ENCODE assay signal across 14 cellular contexts in the genomic region with DNA sequence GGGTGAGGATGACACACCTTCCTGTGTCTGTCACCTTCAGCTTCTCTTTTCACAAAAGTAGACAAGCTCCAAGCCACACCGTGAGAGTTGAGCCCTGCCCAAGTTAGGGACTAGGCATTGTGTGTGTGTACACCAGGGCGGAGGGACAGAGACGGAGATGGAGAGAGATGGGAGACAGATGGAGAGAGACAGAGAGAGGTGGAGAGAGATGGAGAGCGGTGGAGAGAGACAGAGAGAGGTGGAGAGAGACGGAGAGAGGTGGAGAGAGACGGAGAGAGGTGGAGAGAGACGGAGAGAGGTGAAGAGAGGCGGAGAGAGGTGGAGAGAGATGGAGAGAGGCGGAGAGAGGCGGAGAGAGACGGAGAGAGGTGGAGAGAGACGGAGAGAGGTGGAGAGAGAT.
A peak's percentile ranks its signal among the peaks of the same experiment; 100 is the strongest.
DNase-seq lines count a peak whose midpoint lies in the region; ATAC-seq and TF ChIP-seq lines count a peak whose summit lies in the region.
"Had no signal": no experiment of that assay in that cellular context is flagged by ENCODE, and none has a peak within 500 bp of the region (broad histone marks: within the 10 kb centered on the region; RNA-seq: fewer than 3 reads in every experiment).

No MANE protein-coding gene starts in this region.

- H3K36me3 Mint-ChIP-seq in MCF 10A (ENCODE audit: insufficient read depth, unreplicated experiment) (no peaks in the 10 kb centered on the region), endothelial cell (ENCODE audit: low read depth, unreplicated experiment) (peaks cover 25% of the 10 kb centered on the region), endodermal cell (ENCODE audit: low read depth) (no peaks in the 10 kb centered on the region)
- peaks cover 6% of the 10 kb centered on the region for H3K36me3 Mint-ChIP-seq in stimulated activated effector memory CD8-positive, alpha-beta T cell treated with anti-CD3 and anti-CD28 coated beads, Interleukin-12 subunit alpha, Interleukin-12 subunit beta, amount 100 ng/mL, for 72 hours
- H3K36me3 Mint-ChIP-seq: CD4-positive, alpha-beta memory T cell had no signal

- H3K36me3 ChIP-seq in mammary epithelial cell (ENCODE audit: insufficient read depth, low read length) (no peaks in the 10 kb centered on the region), HEK293 (ENCODE audit: control insufficient read depth in 2 of 2, insufficient read depth in 1 of 2, low read length in 2 of 2) (no peaks in the 10 kb centered on the region), endodermal cell (ENCODE audit: control insufficient read depth, insufficient read depth, low read length) (no peaks in the 10 kb centered on the region)

- no peak overlapping the region for H3K27ac Mint-ChIP-seq in MCF 10A (ENCODE audit: low read depth, unreplicated experiment)
- peak overlapping the region; percentile 53 for H3K27ac Mint-ChIP-seq in endothelial cell (ENCODE audit: unreplicated experiment)
- peak overlapping the region; percentile 76 for H3K27ac Mint-ChIP-seq in stimulated activated effector memory CD8-positive, alpha-beta T cell treated with anti-CD3 and anti-CD28 coated beads, Interleukin-12 subunit alpha, Interleukin-12 subunit beta, amount 100 ng/mL, for 72 hours
- H3K27ac Mint-ChIP-seq in endodermal cell: no peak overlapping the region
- H3K27ac Mint-ChIP-seq: B cell had no signal

- intact Hi-C loops in mammary epithelial cell (cut with micrococcal nuclease) (no loop called here), MCF 10A (cut with micrococcal nuclease) (no loop called here)

- H3K4me1 ChIP-seq in mammary epithelial cell (ENCODE audit: insufficient read depth, low read length) (no peaks in the 10 kb centered on the region), HEK293 (ENCODE audit: control insufficient read depth, insufficient read depth, low read length) (no peaks in the 10 kb centered on the region), endodermal cell (ENCODE audit: control insufficient read depth, insufficient read depth, low read length) (no peaks in the 10 kb centered on the region)

- peak overlapping the region; percentile 8 for H2AFZ ChIP-seq in mammary epithelial cell (ENCODE audit: low read depth, low read length)

- H3K4me3 Mint-ChIP-seq in MCF 10A (ENCODE audit: unreplicated experiment) (no peak overlapping the region), endothelial cell (ENCODE audit: unreplicated experiment) (peak overlapping the region; percentile 60), endodermal cell (no peak overlapping the region)
- H3K4me3 Mint-ChIP-seq in stimulated activated effector memory CD8-positive, alpha-beta T cell treated with anti-CD3 and anti-CD28 coated beads, Interleukin-12 subunit alpha, Interleukin-12 subunit beta, amount 100 ng/mL, for 72 hours: no peak overlapping the region
- H3K4me3 Mint-ChIP-seq: B cell; CD4-positive, alpha-beta memory T cell had no signal

- H3K4me3 ChIP-seq in mammary epithelial cell (replicated peaks in 1 of 3; ENCODE audit: insufficient read depth in 1 of 3, low read depth in 2 of 3, low read length in 3 of 3): no peak overlapping the region
- no peak overlapping the region for H3K4me3 ChIP-seq in HEK293 (ENCODE audit: low read depth, low read length)
- H3K4me3 ChIP-seq in endodermal cell (ENCODE audit: low read length): no peak overlapping the region

- BruUV-seq in mammary epithelial cell (replicated peaks; lab: Mats Ljungman, UMichigan): no TSS peak
- BruUV-seq in MCF 10A (replicated peaks; lab: Mats Ljungman, UMichigan): no TSS peak

- dilution Hi-C loops in mammary epithelial cell (cut with HindIII; ENCODE audit: low sequenced_read_pairs): no loop called here

- peaks cover 28% of the 10 kb centered on the region for H3K9me3 Mint-ChIP-seq in MCF 10A (ENCODE audit: unreplicated experiment)
- peaks cover 64% of the 10 kb centered on the region for H3K9me3 Mint-ChIP-seq in endothelial cell (ENCODE audit: unreplicated experiment)
- peaks cover 3% of the 10 kb centered on the region for H3K9me3 Mint-ChIP-seq in stimulated activated effector memory CD8-positive, alpha-beta T cell treated with anti-CD3 and anti-CD28 coated beads, Interleukin-12 subunit alpha, Interleukin-12 subunit beta, amount 100 ng/mL, for 72 hours
- H3K9me3 Mint-ChIP-seq in endodermal cell: no peaks in the 10 kb centered on the region
- H3K9me3 Mint-ChIP-seq: CD4-positive, alpha-beta memory T cell had no signal

- H3K27me3 ChIP-seq in mammary epithelial cell (ENCODE audit: insufficient read depth, low read length): no peaks in the 10 kb centered on the region
- H3K27me3 ChIP-seq in endodermal cell (ENCODE audit: control insufficient read depth, insufficient read depth, low read length, poor library complexity, severe bottlenecking): no peaks in the 10 kb centered on the region

- POLR2A ChIA-PET in MCF 10A (lab: Yijun Ruan, JAX): no interaction called here
- POLR2A ChIA-PET in HEK293 (lab: Yijun Ruan, JAX): no interaction called here

- DNase-seq in mammary epithelial cell (no peak), MCF 10A (ENCODE audit: unreplicated experiment) (no peak), endothelial cell (ENCODE audit: low spot score) (no peak), hippocampal formation (lab: John Stamatoyannopoulos, UW) (no peak), endodermal cell (no peak)
- no peak for DNase-seq in stimulated activated effector memory CD8-positive, alpha-beta T cell treated with anti-CD3 and anti-CD28 coated beads, Interleukin-12 subunit alpha, Interleukin-12 subunit beta, amount 100 ng/mL, for 72 hours (ENCODE audit: low spot score in 2 of 2)
- DNase-seq: C1 segment of cervical spinal cord; CD4-positive, alpha-beta memory T cell; DMS79 treated with DMSO at 0.1 percent for 48 hours; EL; HCEC 1CT had no signal

- H3K4me1 Mint-ChIP-seq in MCF 10A (ENCODE audit: insufficient read depth, unreplicated experiment): no peaks in the 10 kb centered on the region
- H3K4me1 Mint-ChIP-seq in endothelial cell (ENCODE audit: unreplicated experiment): no peaks in the 10 kb centered on the region
- peaks cover 18% of the 10 kb centered on the region for H3K4me1 Mint-ChIP-seq in stimulated activated effector memory CD8-positive, alpha-beta T cell treated with anti-CD3 and anti-CD28 coated beads, Interleukin-12 subunit alpha, Interleukin-12 subunit beta, amount 100 ng/mL, for 72 hours
- H3K4me1 Mint-ChIP-seq in endodermal cell: no peaks in the 10 kb centered on the region
- H3K4me1 Mint-ChIP-seq: B cell had no signal

- no peak overlapping the region for H3K4me2 ChIP-seq in mammary epithelial cell (ENCODE audit: insufficient read depth, low read depth, low read length)

- H3K9ac ChIP-seq in mammary epithelial cell (ENCODE audit: insufficient read depth, low read length) (no peak overlapping the region), endodermal cell (ENCODE audit: extremely low read depth, low read length, poor library complexity, severe bottlenecking) (no peak overlapping the region)

- H3K27ac ChIP-seq in mammary epithelial cell (ENCODE audit: insufficient read depth, low read depth, low read length): no peak overlapping the region
- H3K27ac ChIP-seq in HEK293 (ENCODE audit: extremely low read depth, low read depth, low read length): no peak overlapping the region
- no peak overlapping the region for H3K27ac ChIP-seq in endodermal cell (ENCODE audit: low read depth, low read length)

- no peaks in the 10 kb centered on the region for H4K20me1 ChIP-seq in mammary epithelial cell (ENCODE audit: insufficient read depth, low read length)

- no peaks in the 10 kb centered on the region for H3K79me2 ChIP-seq in mammary epithelial cell (ENCODE audit: insufficient read depth, low read length)

- WGBS in mammary epithelial cell (ENCODE audit: low coverage, missing lambda C conversion rate): 77% methylated on average over 11 of the region's 12 CpGs
- 75 to 77% methylated on average over 8 to 12 of the region's 12 CpGs for WGBS in endodermal cell (ENCODE audit: insufficient coverage in 1 of 2, insufficient read length in 1 of 2), 2 experiments

- peaks cover 19% of the 10 kb centered on the region for H3K9me3 ChIP-seq in mammary epithelial cell (replicated peaks; ENCODE audit: insufficient read depth, low read length)
- H3K9me3 ChIP-seq in HEK293 (ENCODE audit: control insufficient read depth, insufficient read depth, low read depth, low read length): no peaks in the 10 kb centered on the region
- H3K9me3 ChIP-seq in endodermal cell (ENCODE audit: control insufficient read depth, low read length): peaks cover 63% of the 10 kb centered on the region

- CTCF ChIA-PET in mammary epithelial cell (lab: Charles Lee; ENCODE audit: low non-redundant PET): no interaction called here
- CTCF ChIA-PET in MCF 10A (lab: Yijun Ruan, JAX): interaction anchor here (1.0 kb wide), 1 partner anchor 57 kb away, joined by 3 read pairs; no protein-coding TSS in a partner anchor
- CTCF ChIA-PET in HEK293 (lab: Yijun Ruan, JAX): no interaction called here

- H3K27me3 Mint-ChIP-seq in MCF 10A (ENCODE audit: insufficient read depth, unreplicated experiment) (no peaks in the 10 kb centered on the region), endothelial cell (ENCODE audit: unreplicated experiment) (peaks cover 18% of the 10 kb centered on the region), endodermal cell (ENCODE audit: insufficient read depth) (no peaks in the 10 kb centered on the region)
- H3K27me3 Mint-ChIP-seq: B cell had no signal

- TF ChIP-seq CTCF in mammary epithelial cell (conservative IDR thresholded peaks at IDR 0.05 in 1 of 2, IDR thresholded peaks at IDR 0.05 in 1 of 2; ENCODE audit: extremely low read depth in 1 of 2, insufficient read depth in 1 of 2, low read depth in 1 of 2, low read length in 2 of 2) (no peak), MCF 10A (IDR thresholded peaks at IDR 0.05; ENCODE audit: unreplicated experiment) (no peak), HEK293 (tag by site-specific recombination; IDR thresholded peaks at IDR 0.05) (no peak), endothelial cell (IDR thresholded peaks at IDR 0.05; ENCODE audit: unreplicated experiment) (no peak), endodermal cell (conservative IDR thresholded peaks at IDR 0.05) (no peak)

- no peak for ATAC-seq in stimulated activated effector memory CD8-positive, alpha-beta T cell treated with anti-CD3 and anti-CD28 coated beads, Interleukin-12 subunit alpha, Interleukin-12 subunit beta, amount 100 ng/mL, for 72 hours
- ATAC-seq: HepG2 had no signal

- in situ Hi-C loops in mammary epithelial cell (cut with MboI; ENCODE audit: low sequenced_read_pairs in 2 of 2): no loop called here

TF ChIP-seq in HEK293, 187 proteins besides CTCF, POLR2A, EP300 and RAD21 (continues in another document):
- TF ChIP-seq, protein P1, sequence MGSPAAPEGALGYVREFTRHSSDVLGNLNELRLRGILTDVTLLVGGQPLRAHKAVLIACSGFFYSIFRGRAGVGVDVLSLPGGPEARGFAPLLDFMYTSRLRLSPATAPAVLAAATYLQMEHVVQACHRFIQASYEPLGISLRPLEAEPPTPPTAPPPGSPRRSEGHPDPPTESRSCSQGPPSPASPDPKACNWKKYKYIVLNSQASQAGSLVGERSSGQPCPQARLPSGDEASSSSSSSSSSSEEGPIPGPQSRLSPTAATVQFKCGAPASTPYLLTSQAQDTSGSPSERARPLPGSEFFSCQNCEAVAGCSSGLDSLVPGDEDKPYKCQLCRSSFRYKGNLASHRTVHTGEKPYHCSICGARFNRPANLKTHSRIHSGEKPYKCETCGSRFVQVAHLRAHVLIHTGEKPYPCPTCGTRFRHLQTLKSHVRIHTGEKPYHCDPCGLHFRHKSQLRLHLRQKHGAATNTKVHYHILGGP (tag by site-specific recombination; IDR thresholded peaks at IDR 0.05): no peak

Comparison
In these comparisons a context has a peak if more than half of its experiments do, and no peak if none do; other contexts are left out.
1. H3K27ac Mint-ChIP-seq: peak in endothelial cell (single experiment) and stimulated activated effector memory CD8-positive, alpha-beta T cell treated with anti-CD3 and anti-CD28 coated beads, Interleukin-12 subunit alpha, Interleukin-12 subunit beta, amount 100 ng/mL, for 72 hours (single experiment); none in MCF 10A (single experiment) and endodermal cell (single experiment).